In the genomic region with DNA sequence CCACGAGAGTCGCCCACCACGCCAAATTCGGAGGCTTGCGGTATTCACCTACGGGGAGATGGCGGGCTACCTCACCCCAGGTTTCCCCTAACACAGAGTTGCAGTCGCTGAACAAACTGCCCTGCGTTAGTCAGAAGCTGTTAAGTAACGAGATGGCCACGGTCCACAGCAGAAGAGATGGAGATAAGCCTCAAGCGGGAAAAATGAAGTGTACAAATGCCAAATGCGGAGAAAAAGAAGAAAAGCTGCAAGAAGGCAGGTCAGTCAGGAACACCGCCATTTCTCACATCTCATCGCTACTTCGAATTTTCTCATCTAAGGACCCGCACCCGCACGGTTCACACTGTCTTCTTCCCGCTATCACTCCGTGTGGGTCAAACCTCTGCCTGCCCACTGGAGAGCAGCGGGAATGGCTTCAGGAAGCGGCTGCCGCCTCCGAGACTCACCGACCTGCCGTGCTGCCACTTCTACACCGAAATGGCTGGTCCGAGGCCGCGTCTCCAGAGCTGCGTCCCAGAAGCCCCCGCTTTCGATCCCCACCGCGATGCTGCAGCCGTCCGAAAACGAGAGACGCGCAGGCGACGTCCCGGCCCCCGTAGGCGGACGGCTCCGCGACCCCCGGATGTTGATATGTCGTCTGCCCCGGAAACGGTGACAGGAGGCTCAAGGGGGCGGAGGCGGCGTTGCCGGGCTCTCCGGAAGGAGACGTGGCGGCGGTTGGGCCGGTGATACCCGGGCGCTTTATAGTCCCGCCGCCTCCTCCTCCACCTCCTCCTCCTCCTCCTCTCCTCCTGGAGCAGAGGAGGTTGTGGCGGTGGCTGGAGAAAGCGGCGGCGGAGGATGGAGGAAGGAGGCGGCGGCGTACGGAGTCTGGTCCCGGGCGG, we compare ENCODE assay signal across 1 cellular context.
TF ChIP-seq lines count a peak whose summit lies in the region.

A gene with protein sequence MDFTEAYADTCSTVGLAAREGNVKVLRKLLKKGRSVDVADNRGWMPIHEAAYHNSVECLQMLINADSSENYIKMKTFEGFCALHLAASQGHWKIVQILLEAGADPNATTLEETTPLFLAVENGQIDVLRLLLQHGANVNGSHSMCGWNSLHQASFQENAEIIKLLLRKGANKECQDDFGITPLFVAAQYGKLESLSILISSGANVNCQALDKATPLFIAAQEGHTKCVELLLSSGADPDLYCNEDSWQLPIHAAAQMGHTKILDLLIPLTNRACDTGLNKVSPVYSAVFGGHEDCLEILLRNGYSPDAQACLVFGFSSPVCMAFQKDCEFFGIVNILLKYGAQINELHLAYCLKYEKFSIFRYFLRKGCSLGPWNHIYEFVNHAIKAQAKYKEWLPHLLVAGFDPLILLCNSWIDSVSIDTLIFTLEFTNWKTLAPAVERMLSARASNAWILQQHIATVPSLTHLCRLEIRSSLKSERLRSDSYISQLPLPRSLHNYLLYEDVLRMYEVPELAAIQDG (minus strand): TSS at position 583 of the 884 bp plus-strand sequence. CDS start 21,381 bp downstream, outside the sequence.
A gene with protein sequence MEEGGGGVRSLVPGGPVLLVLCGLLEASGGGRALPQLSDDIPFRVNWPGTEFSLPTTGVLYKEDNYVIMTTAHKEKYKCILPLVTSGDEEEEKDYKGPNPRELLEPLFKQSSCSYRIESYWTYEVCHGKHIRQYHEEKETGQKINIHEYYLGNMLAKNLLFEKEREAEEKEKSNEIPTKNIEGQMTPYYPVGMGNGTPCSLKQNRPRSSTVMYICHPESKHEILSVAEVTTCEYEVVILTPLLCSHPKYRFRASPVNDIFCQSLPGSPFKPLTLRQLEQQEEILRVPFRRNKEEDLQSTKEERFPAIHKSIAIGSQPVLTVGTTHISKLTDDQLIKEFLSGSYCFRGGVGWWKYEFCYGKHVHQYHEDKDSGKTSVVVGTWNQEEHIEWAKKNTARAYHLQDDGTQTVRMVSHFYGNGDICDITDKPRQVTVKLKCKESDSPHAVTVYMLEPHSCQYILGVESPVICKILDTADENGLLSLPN (plus strand): TSS at position 674 of the 884 bp plus-strand sequence. CDS start 167 bp downstream, at position 841.

TF ChIP-seq in GM23338, 12 proteins besides CTCF, POLR2A, EP300 and RAD21:
- TF ChIP-seq POLR2AphosphoS5 (IDR thresholded peaks at IDR 0.05; ENCODE audit: low read depth), result peak; percentile 91
- TF ChIP-seq ZNF114 (CRISPR knock-in tag; IDR thresholded peaks at IDR 0.05), result no peak
- TF ChIP-seq JUNB (IDR thresholded peaks at IDR 0.05; ENCODE audit: unreplicated experiment), result no peak
- TF ChIP-seq CREB1 (CRISPR knock-in tag; IDR thresholded peaks at IDR 0.05; ENCODE audit: low read depth), result peak; percentile 77
- TF ChIP-seq STAT1 (IDR thresholded peaks at IDR 0.05; ENCODE audit: unreplicated experiment), result no peak
- no peak for TF ChIP-seq EZH2phosphoT487 (IDR thresholded peaks at IDR 0.05; ENCODE audit: unreplicated experiment)
- no peak for TF ChIP-seq NANOG (IDR thresholded peaks at IDR 0.05; ENCODE audit: borderline replicate concordance)
- no peak for TF ChIP-seq ZNF331 (CRISPR knock-in tag; IDR thresholded peaks at IDR 0.05; ENCODE audit: low read depth)
- TF ChIP-seq, protein P1, sequence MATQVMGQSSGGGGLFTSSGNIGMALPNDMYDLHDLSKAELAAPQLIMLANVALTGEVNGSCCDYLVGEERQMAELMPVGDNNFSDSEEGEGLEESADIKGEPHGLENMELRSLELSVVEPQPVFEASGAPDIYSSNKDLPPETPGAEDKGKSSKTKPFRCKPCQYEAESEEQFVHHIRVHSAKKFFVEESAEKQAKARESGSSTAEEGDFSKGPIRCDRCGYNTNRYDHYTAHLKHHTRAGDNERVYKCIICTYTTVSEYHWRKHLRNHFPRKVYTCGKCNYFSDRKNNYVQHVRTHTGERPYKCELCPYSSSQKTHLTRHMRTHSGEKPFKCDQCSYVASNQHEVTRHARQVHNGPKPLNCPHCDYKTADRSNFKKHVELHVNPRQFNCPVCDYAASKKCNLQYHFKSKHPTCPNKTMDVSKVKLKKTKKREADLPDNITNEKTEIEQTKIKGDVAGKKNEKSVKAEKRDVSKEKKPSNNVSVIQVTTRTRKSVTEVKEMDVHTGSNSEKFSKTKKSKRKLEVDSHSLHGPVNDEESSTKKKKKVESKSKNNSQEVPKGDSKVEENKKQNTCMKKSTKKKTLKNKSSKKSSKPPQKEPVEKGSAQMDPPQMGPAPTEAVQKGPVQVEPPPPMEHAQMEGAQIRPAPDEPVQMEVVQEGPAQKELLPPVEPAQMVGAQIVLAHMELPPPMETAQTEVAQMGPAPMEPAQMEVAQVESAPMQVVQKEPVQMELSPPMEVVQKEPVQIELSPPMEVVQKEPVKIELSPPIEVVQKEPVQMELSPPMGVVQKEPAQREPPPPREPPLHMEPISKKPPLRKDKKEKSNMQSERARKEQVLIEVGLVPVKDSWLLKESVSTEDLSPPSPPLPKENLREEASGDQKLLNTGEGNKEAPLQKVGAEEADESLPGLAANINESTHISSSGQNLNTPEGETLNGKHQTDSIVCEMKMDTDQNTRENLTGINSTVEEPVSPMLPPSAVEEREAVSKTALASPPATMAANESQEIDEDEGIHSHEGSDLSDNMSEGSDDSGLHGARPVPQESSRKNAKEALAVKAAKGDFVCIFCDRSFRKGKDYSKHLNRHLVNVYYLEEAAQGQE (IDR thresholded peaks at IDR 0.05; ENCODE audit: unreplicated experiment), result peak; percentile 21
- TF ChIP-seq, protein P2, sequence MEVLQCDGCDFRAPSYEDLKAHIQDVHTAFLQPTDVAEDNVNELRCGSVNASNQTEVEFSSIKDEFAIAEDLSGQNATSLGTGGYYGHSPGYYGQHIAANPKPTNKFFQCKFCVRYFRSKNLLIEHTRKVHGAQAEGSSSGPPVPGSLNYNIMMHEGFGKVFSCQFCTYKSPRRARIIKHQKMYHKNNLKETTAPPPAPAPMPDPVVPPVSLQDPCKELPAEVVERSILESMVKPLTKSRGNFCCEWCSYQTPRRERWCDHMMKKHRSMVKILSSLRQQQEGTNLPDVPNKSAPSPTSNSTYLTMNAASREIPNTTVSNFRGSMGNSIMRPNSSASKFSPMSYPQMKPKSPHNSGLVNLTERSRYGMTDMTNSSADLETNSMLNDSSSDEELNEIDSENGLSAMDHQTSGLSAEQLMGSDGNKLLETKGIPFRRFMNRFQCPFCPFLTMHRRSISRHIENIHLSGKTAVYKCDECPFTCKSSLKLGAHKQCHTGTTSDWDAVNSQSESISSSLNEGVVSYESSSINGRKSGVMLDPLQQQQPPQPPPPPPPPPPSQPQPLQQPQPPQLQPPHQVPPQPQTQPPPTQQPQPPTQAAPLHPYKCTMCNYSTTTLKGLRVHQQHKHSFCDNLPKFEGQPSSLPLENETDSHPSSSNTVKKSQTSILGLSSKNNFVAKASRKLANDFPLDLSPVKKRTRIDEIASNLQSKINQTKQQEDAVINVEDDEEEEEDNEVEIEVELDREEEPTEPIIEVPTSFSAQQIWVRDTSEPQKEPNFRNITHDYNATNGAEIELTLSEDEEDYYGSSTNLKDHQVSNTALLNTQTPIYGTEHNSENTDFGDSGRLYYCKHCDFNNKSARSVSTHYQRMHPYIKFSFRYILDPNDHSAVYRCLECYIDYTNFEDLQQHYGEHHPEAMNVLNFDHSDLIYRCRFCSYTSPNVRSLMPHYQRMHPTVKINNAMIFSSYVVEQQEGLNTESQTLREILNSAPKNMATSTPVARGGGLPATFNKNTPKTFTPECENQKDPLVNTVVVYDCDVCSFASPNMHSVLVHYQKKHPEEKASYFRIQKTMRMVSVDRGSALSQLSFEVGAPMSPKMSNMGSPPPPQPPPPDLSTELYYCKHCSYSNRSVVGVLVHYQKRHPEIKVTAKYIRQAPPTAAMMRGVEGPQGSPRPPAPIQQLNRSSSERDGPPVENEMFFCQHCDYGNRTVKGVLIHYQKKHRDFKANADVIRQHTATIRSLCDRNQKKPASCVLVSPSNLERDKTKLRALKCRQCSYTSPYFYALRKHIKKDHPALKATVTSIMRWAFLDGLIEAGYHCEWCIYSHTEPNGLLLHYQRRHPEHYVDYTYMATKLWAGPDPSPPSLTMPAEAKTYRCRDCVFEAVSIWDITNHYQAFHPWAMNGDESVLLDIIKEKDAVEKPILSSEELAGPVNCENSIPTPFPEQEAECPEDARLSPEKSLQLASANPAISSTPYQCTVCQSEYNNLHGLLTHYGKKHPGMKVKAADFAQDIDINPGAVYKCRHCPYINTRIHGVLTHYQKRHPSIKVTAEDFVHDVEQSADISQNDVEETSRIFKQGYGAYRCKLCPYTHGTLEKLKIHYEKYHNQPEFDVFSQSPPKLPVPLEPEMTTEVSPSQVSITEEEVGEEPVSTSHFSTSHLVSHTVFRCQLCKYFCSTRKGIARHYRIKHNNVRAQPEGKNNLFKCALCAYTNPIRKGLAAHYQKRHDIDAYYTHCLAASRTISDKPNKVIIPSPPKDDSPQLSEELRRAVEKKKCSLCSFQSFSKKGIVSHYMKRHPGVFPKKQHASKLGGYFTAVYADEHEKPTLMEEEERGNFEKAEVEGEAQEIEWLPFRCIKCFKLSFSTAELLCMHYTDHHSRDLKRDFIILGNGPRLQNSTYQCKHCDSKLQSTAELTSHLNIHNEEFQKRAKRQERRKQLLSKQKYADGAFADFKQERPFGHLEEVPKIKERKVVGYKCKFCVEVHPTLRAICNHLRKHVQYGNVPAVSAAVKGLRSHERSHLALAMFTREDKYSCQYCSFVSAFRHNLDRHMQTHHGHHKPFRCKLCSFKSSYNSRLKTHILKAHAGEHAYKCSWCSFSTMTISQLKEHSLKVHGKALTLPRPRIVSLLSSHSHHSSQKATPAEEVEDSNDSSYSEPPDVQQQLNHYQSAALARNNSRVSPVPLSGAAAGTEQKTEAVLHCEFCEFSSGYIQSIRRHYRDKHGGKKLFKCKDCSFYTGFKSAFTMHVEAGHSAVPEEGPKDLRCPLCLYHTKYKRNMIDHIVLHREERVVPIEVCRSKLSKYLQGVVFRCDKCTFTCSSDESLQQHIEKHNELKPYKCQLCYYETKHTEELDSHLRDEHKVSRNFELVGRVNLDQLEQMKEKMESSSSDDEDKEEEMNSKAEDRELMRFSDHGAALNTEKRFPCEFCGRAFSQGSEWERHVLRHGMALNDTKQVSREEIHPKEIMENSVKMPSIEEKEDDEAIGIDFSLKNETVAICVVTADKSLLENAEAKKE (CRISPR knock-in tag; IDR thresholded peaks at IDR 0.05), result no peak
- TF ChIP-seq EZH2 (IDR thresholded peaks at IDR 0.05; ENCODE audit: low read depth, unreplicated experiment), result no peak
- TF ChIP-seq, protein P3, sequence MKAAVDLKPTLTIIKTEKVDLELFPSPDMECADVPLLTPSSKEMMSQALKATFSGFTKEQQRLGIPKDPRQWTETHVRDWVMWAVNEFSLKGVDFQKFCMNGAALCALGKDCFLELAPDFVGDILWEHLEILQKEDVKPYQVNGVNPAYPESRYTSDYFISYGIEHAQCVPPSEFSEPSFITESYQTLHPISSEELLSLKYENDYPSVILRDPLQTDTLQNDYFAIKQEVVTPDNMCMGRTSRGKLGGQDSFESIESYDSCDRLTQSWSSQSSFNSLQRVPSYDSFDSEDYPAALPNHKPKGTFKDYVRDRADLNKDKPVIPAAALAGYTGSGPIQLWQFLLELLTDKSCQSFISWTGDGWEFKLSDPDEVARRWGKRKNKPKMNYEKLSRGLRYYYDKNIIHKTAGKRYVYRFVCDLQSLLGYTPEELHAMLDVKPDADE (IDR thresholded peaks at IDR 0.05), result peak; percentile 96
